In the genomic region with DNA sequence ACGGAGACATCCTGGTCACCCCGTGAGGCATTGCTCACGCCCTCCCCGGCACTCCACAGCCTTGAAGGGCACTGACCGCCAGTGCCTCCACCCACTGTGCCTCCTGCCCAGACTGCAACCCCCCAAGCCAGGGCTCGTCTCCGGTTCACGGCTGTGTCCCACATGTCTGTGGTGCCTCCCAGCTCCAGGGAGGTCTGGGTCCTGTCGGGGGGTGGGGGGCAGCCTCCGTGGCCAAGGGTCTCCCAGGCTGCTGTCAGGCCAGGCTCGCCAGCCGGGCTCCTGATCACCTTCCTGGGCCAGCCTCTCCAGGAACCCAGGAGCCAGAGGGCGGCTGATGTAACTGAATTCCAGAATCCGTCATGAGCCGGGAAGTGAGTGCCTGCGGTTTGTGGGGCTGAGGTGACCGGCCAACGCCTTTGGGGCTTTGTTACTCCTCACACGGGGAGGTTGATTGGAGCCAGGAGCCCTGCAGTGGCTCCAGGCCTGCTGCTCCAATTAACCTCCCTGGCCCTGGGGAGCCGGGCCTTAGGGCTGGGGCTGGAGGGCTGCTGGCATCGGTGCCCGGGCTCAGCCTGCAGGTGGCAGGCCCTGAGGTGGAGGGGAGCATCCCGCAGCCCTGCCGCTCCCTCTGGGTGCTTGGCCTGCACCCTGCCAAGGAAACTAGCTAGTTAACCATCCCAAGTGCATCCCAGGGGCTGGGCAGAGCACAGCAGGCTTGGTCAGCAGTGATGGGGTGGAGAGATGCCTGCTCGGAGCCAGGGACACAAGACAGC, we compare ENCODE assay signal across 21 cellular contexts. TPM values are rescaled to one million over a fixed set of nuclear protein-coding genes. Genes with fewer than 3 reads are reported as not detected.
DNase-seq lines count a peak whose midpoint lies in the region; ATAC-seq lines count a peak whose summit lies in the region.
"Had no signal": no experiment of that assay in that cellular context is flagged by ENCODE, and none has a peak within 500 bp of the region (broad histone marks: within the 10 kb centered on the region; RNA-seq: fewer than 3 reads in every experiment).

No MANE protein-coding gene starts in this region.

- peak; percentile 6 to 48 (median 18) for DNase-seq in right cardiac atrium
- no peak for DNase-seq in cardiac septum (ENCODE audit: low spot score)
- DNase-seq in RPMI7951 (ENCODE audit: low read depth) = peak; percentile 54
- peak; percentile 64 for DNase-seq in hepatic stellate cell (ENCODE audit: low spot score)
- DNase-seq in NCI-H2107 (lab: John Stamatoyannopoulos, UW) = no peak
- no peak for DNase-seq in activated CD4-positive, CD25-positive, alpha-beta regulatory T cell treated with anti-CD3 and anti-CD28 coated beads, Interleukin-2, amount 50 U/mL, for 72 hours
- DNase-seq: 8988T; activated B cell treated with CpG ODN at 0.5 μM for 24 hours; activated effector memory CD4-positive, alpha-beta T cell treated with anti-CD3 and anti-CD28 coated beads, Interleukin-2, amount 50 U/mL, for 16 hours; anterior cingulate cortex; Caco-2; cortex of kidney; NCI-H1417 treated with DMSO at 0.1 percent for 48 hours; NCI-H446; small intestine; SW 1271 had no signal

- intact Hi-C loops in right cardiac atrium (cut with DNase I) = no loop called here
- intact Hi-C loops in cardiac septum (cut with DNase I) = no loop called here

- ATAC-seq in right cardiac atrium (no peak), HG03442 (IDR thresholded peaks at IDR 0.05; ENCODE audit: unreplicated experiment) (no peak), HG03095 (IDR thresholded peaks at IDR 0.05; ENCODE audit: unreplicated experiment) (no peak)

- no peak overlapping the region for H3K27ac ChIP-seq in right cardiac atrium (ENCODE audit: low read length)
- H3K27ac ChIP-seq: esophagus muscularis mucosa, hepatocyte, ovary had no signal

- no peaks in the 10 kb centered on the region for H3K4me1 ChIP-seq in right cardiac atrium (ENCODE audit: control insufficient read depth, insufficient read depth, low read length)
- H3K4me1 ChIP-seq: Caco-2 had no signal

- H3K27me3 ChIP-seq in right cardiac atrium (ENCODE audit: control insufficient read depth, insufficient read depth) = no peaks in the 10 kb centered on the region
- H3K27me3 ChIP-seq: ovary had no signal

- no peak overlapping the region for H3K4me3 ChIP-seq in right cardiac atrium (ENCODE audit: low read length)
- H3K4me3 ChIP-seq: esophagus muscularis mucosa, hepatocyte, ovary had no signal

- WGBS in right cardiac atrium = 79% methylated on average over 25 of the region's 25 CpGs

- no peaks in the 10 kb centered on the region for H3K9me3 ChIP-seq in right cardiac atrium (ENCODE audit: control insufficient read depth, low read length)
- H3K9me3 ChIP-seq: Caco-2, esophagus muscularis mucosa, ovary had no signal

RNA-seq across cellular contexts. Expression of gene FBRSL1, which starts 36.4 kb away (rescaled TPM):
- total RNA-seq in right cardiac atrium (10 to 100 TPM; 50.4 to 65.0 (median 54.7) TPM), cardiac septum (60.4 TPM)
- 36.4 TPM for polyA plus RNA-seq in right cardiac atrium
- total RNA-seq in RPMI7951 (2014; rRNA removed; shearing (Covaris generic)) = 1.2 and 2.3 TPM in 2 replicates

Comparison
In these comparisons a context has a peak if more than half of its experiments do, and no peak if none do; other contexts are left out.
1. DNase-seq: peak in right cardiac atrium (3 of 3), RPMI7951 (single experiment) and hepatic stellate cell (single experiment); none in cardiac septum (single experiment), NCI-H2107 (single experiment) and activated CD4-positive, CD25-positive, alpha-beta regulatory T cell treated with anti-CD3 and anti-CD28 coated beads, Interleukin-2, amount 50 U/mL, for 72 hours (single experiment).
2. RNA of gene FBRSL1, which starts 36.4 kb away (total RNA-seq): 60.4 TPM in cardiac septum (single experiment) and 50.4 to 65.0 TPM in right cardiac atrium; 1.2 to 2.3 TPM in RPMI7951; every median in the first group is over 10 times any median in the second.